ENCODE assay signal across 15 cellular contexts in genomic region chr15:20344601-20345400, GRCh38.
DNase-seq lines count a peak whose midpoint lies in the region; ATAC-seq and TF ChIP-seq lines count a peak whose summit lies in the region.
"Had no signal": no experiment of that assay in that cellular context is flagged by ENCODE, and none has a peak within 500 bp of the region (broad histone marks: within the 10 kb centered on the region; RNA-seq: fewer than 3 reads in every experiment).

No MANE protein-coding gene starts in this region.

- peaks cover 2% of the 10 kb centered on the region for H3K36me3 Mint-ChIP-seq in progenitor cell of endocrine pancreas (ENCODE audit: insufficient read depth)
- H3K36me3 Mint-ChIP-seq: brain had no signal

- 0 out of 2 replicates have a peak, but pooled peaks have one; percentile 1 for TF ChIP-seq CTCF in GM12875 (IDR thresholded peaks at IDR 0.05; ENCODE audit: borderline replicate concordance, insufficient read depth, low read depth, low read length)
- TF ChIP-seq CTCF in coronary artery (IDR thresholded peaks at IDR 0.05) = no peak
- TF ChIP-seq CTCF in omental fat pad (IDR thresholded peaks at IDR 0.05) = no peak
- TF ChIP-seq CTCF in progenitor cell of endocrine pancreas (IDR thresholded peaks at IDR 0.05; ENCODE audit: unreplicated experiment) = no peak

- H3K27ac Mint-ChIP-seq in progenitor cell of endocrine pancreas = no peak overlapping the region
- H3K27ac Mint-ChIP-seq: activated CD8-positive, alpha-beta T cell treated with anti-CD3 and anti-CD28 coated beads, Interleukin-2, amount 10 ng/mL, durations not matched to agents 7 days and 5 days; brain had no signal

- H3K9me3 Mint-ChIP-seq in progenitor cell of endocrine pancreas (ENCODE audit: low read depth) = peaks cover 2% of the 10 kb centered on the region

- no peak overlapping the region for H3K4me3 Mint-ChIP-seq in progenitor cell of endocrine pancreas (ENCODE audit: low read depth)
- H3K4me3 Mint-ChIP-seq: activated CD8-positive, alpha-beta T cell treated with anti-CD3 and anti-CD28 coated beads, Interleukin-2, amount 10 ng/mL, durations not matched to agents 7 days and 5 days; brain had no signal

- DNase-seq in Ammon's horn (ENCODE audit: low spot score) (peak; percentile 13), coronary artery (ENCODE audit: low spot score) (peak; percentile 71), omental fat pad (ENCODE audit: low spot score) (peak; percentile 21), AG08396 (ENCODE audit: low spot score) (no peak), DMS114 treated with DMSO at 0.1 percent for 48 hours (lab: John Stamatoyannopoulos, UW; ENCODE audit: unreplicated experiment) (no peak), progenitor cell of endocrine pancreas (ENCODE audit: low spot score, unreplicated experiment) (no peak)
- DNase-seq: activated CD8-positive, alpha-beta T cell treated with anti-CD3 and anti-CD28 coated beads, Interleukin-2, amount 10 ng/mL, durations not matched to agents 7 days and 5 days; C1 segment of cervical spinal cord; effector CD8-positive, alpha-beta T cell; mesendoderm; NCI-H2171 treated with DMSO at 0.1 percent for 48 hours had no signal

- H3K4me1 Mint-ChIP-seq in progenitor cell of endocrine pancreas (ENCODE audit: low read depth) = no peaks in the 10 kb centered on the region
- H3K4me1 Mint-ChIP-seq: brain had no signal

- no peak overlapping the region for H3K27ac ChIP-seq in coronary artery
- H3K27ac ChIP-seq: SJSA1 had no signal

- H3K4me3 ChIP-seq in GM12875 (ENCODE audit: low read depth, low read length) = no peak overlapping the region
- no peak overlapping the region for H3K4me3 ChIP-seq in coronary artery
- H3K4me3 ChIP-seq: SJSA1 had no signal

- H3K27me3 Mint-ChIP-seq in progenitor cell of endocrine pancreas = no peaks in the 10 kb centered on the region
- H3K27me3 Mint-ChIP-seq: brain had no signal

- ATAC-seq in omental fat pad (ENCODE audit: low FRiP score) = no peak
- ATAC-seq in GM18861 (IDR thresholded peaks at IDR 0.05; ENCODE audit: unreplicated experiment) = no peak
- ATAC-seq: activated CD8-positive, alpha-beta T cell treated with anti-CD3 and anti-CD28 coated beads, Interleukin-2, amount 10 ng/mL, durations not matched to agents 7 days and 5 days had no signal

Comparison
In these comparisons a context has a peak if more than half of its experiments do, and no peak if none do; other contexts are left out.
1. DNase-seq: peak in Ammon's horn (single experiment), coronary artery (single experiment) and omental fat pad (single experiment); none in AG08396 (single experiment), DMS114 treated with DMSO at 0.1 percent for 48 hours (single experiment) and progenitor cell of endocrine pancreas (single experiment).